Comparison of ENCODE assay signal across 17 cellular contexts in genomic region chr1:74714429-74715362, GRCh38. TPM values are rescaled to one million over a fixed set of nuclear protein-coding genes. Genes with fewer than 3 reads are reported as not detected.
DNase-seq lines count a peak whose midpoint lies in the region; ATAC-seq, FAIRE-seq and TF ChIP-seq lines count a peak whose summit lies in the region.
"Had no signal": no experiment of that assay in that cellular context is flagged by ENCODE, and none has a peak within 500 bp of the region (broad histone marks: within the 10 kb centered on the region; RNA-seq: fewer than 3 reads in every experiment).

No MANE protein-coding gene starts in this region.

- POLR2A ChIA-PET in K562 (lab: Yijun Ruan, JAX) = interaction anchor here (1.1 kb wide), 1 partner anchor 18 kb away, joined by 5 read pairs; the partner anchor contains the start of genes CRYZ and TYW3

- no peak for TF ChIP-seq RAD21 in K562 (CRISPR knock-in tag; conservative IDR thresholded peaks at IDR 0.05 in 1 of 2, IDR thresholded peaks at IDR 0.05 in 1 of 2)

- no peaks in the 10 kb centered on the region for H3K4me1 ChIP-seq in K562 (replicated peaks in 1 of 2; ENCODE audit: control insufficient read depth in 2 of 2, insufficient read depth in 2 of 2, low read length in 2 of 2)

- no peak overlapping the region for H3K4me3 Mint-ChIP-seq in natural killer cell treated with Interleukin-12 subunit alpha and Interleukin-12 subunit beta and Interleukin-15 and Interleukin-18, amount 100 ng/mL, for 72 hours
- H3K4me3 Mint-ChIP-seq: B cell had no signal

- H3K9me3 Mint-ChIP-seq in natural killer cell treated with Interleukin-12 subunit alpha and Interleukin-12 subunit beta and Interleukin-15 and Interleukin-18, amount 100 ng/mL, for 72 hours = no peaks in the 10 kb centered on the region

- ATAC-seq in GM21381 (IDR thresholded peaks at IDR 0.05; ENCODE audit: unreplicated experiment) = peak; percentile 59
- ATAC-seq in HG02938 (IDR thresholded peaks at IDR 0.05; ENCODE audit: unreplicated experiment) = peak; percentile 47
- no peak for ATAC-seq in K562
- no peak for ATAC-seq in HG02970 (IDR thresholded peaks at IDR 0.05; ENCODE audit: low FRiP score, unreplicated experiment)
- ATAC-seq in natural killer cell treated with Interleukin-12 subunit alpha and Interleukin-12 subunit beta and Interleukin-15 and Interleukin-18, amount 100 ng/mL, for 72 hours = no peak

- H3K4me2 ChIP-seq in K562 (ENCODE audit: insufficient read depth, low read length) = no peak overlapping the region

- peaks cover 80% of the 10 kb centered on the region for H3K36me3 ChIP-seq in K562 (ENCODE audit: control insufficient read depth, insufficient read depth, low read length)

- no peaks in the 10 kb centered on the region for H3K9me1 ChIP-seq in K562 (ENCODE audit: control insufficient read depth, insufficient read depth, low read length)

- no peaks in the 10 kb centered on the region for H3K4me1 Mint-ChIP-seq in natural killer cell treated with Interleukin-12 subunit alpha and Interleukin-12 subunit beta and Interleukin-15 and Interleukin-18, amount 100 ng/mL, for 72 hours (ENCODE audit: low read depth in 2 of 2)
- H3K4me1 Mint-ChIP-seq: B cell had no signal

- H3K27ac ChIP-seq in K562 (ENCODE audit: extremely low read depth, low read depth, low read length) = no peak overlapping the region

- TF ChIP-seq CTCF in GM13977 (IDR thresholded peaks at IDR 0.05; ENCODE audit: extremely low read depth, insufficient read depth, missing control alignments) (no peak), K562 (IDR thresholded peaks at IDR 0.05 in 2 of 3, conservative IDR thresholded peaks at IDR 0.05 in 1 of 3; ENCODE audit: insufficient read depth in 2 of 3, low read depth in 1 of 3, low read length in 3 of 3) (no peak), D721Med (IDR thresholded peaks at IDR 0.05; ENCODE audit: insufficient read depth, missing control alignments) (no peak)

- no peak for TF ChIP-seq EP300 in K562 (IDR thresholded peaks at IDR 0.05; ENCODE audit: low read length)

- CTCF ChIA-PET in K562 (lab: Yijun Ruan, JAX; ENCODE audit: low intra/inter-chr PET ratio) = no interaction called here

- H3K27me3 ChIP-seq in K562 (ENCODE audit: control insufficient read depth in 2 of 2, insufficient read depth in 2 of 2, low read length in 2 of 2) = no peaks in the 10 kb centered on the region
- H3K27me3 ChIP-seq: stomach had no signal

- intact Hi-C loops in K562 (cut with micrococcal nuclease) = no loop called here

- no peak overlapping the region for H3K9ac ChIP-seq in K562 (ENCODE audit: insufficient read depth in 1 of 2, low read depth in 2 of 2, low read length in 2 of 2)

- FAIRE-seq in K562 (lab: Jason Lieb, UNC) (no peak), D721Med (lab: Jason Lieb, UNC) (no peak)

- BruUV-seq in K562 (replicated peaks; lab: Mats Ljungman, UMichigan) = no TSS peak

- H3K9me3 ChIP-seq in K562 (replicated peaks; ENCODE audit: control insufficient read depth, insufficient read depth, low read depth, low read length) = no peaks in the 10 kb centered on the region
- H3K9me3 ChIP-seq: stomach had no signal

- TF ChIP-seq POLR2A in K562 (conservative IDR thresholded peaks at IDR 0.05) = no peak

- H3K36me3 Mint-ChIP-seq in natural killer cell treated with Interleukin-12 subunit alpha and Interleukin-12 subunit beta and Interleukin-15 and Interleukin-18, amount 100 ng/mL, for 72 hours = peaks cover 13% of the 10 kb centered on the region

- DNase-seq in GM13977 (ENCODE audit: low spot score) (peak; percentile 31), K562 (ENCODE audit: extremely low read depth in 1 of 4, low spot score in 3 of 4) (no peak), D721Med (ENCODE audit: insufficient read length, low spot score) (no peak)
- no peak for DNase-seq in activated naive CD4-positive, alpha-beta T cell treated with anti-CD3 and anti-CD28 coated beads, Interleukin-2, amount 50 U/mL, for 16 hours
- no peak for DNase-seq in natural killer cell treated with Interleukin-12 subunit alpha and Interleukin-12 subunit beta and Interleukin-15 and Interleukin-18, amount 100 ng/mL, for 72 hours (ENCODE audit: low spot score)
- DNase-seq: activated CD8-positive, alpha-beta memory T cell treated with anti-CD3 and anti-CD28 coated beads for 24 hours; head of caudate nucleus; NCI-H1930; stimulated activated CD4-positive, alpha-beta T cell treated with anti-CD3 and anti-CD28 coated beads, Interleukin-2, amount 100 ng/mL, for 24 hours; stomach had no signal

- in situ Hi-C loops in GM13977 (cut with MboI; ENCODE audit: low pct_unique_long_range_greater_than_20kb, low sequenced_read_pairs, unreplicated experiment) = no loop called here
- in situ Hi-C loops in K562 (cut with MboI) = no loop called here

- no peaks in the 10 kb centered on the region for H4K20me1 ChIP-seq in K562 (replicated peaks; ENCODE audit: control insufficient read depth, insufficient read depth, low read length)

- H3K4me3 ChIP-seq in K562 = no peak overlapping the region
- H3K4me3 ChIP-seq: stomach had no signal

- 57% methylated on average over 1 of the region's 1 CpG for WGBS in K562 (ENCODE audit: insufficient coverage, low coverage, missing lambda C conversion rate)

- H3K79me2 ChIP-seq in K562 (ENCODE audit: control insufficient read depth, insufficient read depth, low read length) = no peaks in the 10 kb centered on the region

- H3K27me3 Mint-ChIP-seq in natural killer cell treated with Interleukin-12 subunit alpha and Interleukin-12 subunit beta and Interleukin-15 and Interleukin-18, amount 100 ng/mL, for 72 hours = no peaks in the 10 kb centered on the region
- H3K27me3 Mint-ChIP-seq: B cell had no signal

- H3K27ac Mint-ChIP-seq in natural killer cell treated with Interleukin-12 subunit alpha and Interleukin-12 subunit beta and Interleukin-15 and Interleukin-18, amount 100 ng/mL, for 72 hours = no peak overlapping the region
- H3K27ac Mint-ChIP-seq: B cell had no signal

- H2AFZ ChIP-seq in K562 (ENCODE audit: low read depth, low read length) = no peak overlapping the region

RNA-seq across cellular contexts. Expression of gene CRYZ, which starts 18.2 kb away (rescaled TPM):
- 9.2 and 18.2 TPM in 2 replicates for total RNA-seq in K562 (2011; cell fraction: chromatin; rRNA removed; ENCODE audit: low replicate concordance)
- 5.3 and 7.0 TPM in 2 replicates for total RNA-seq in K562 (2011; cell fraction: nucleolus; rRNA removed)
- total RNA-seq in K562 (2011; cell fraction: nucleoplasm; rRNA removed) = 10.9 and 17.2 TPM in 2 replicates
- total RNA-seq in K562 (2014; rRNA removed) = 51.7 and 55.5 TPM in 2 replicates
- 81.4 and 90.4 TPM in 2 replicates for total RNA-seq in K562 (2014; rRNA removed; fragmentation: Illumina TruSeq; extraction: Trizol)
- 63.8 and 65.6 TPM in 2 replicates for total RNA-seq in K562 (2015; rRNA removed; fragmentation: Illumina TruSeq; extraction: Trizol)
- total RNA-seq in K562 (2021) = 64.2 and 64.7 TPM in 2 replicates
- polyA plus RNA-seq in K562 (2011; rRNA removed) = 81.2 and 115 TPM in 2 replicates
- 28.9 and 50.1 TPM in 2 replicates for polyA plus RNA-seq in K562 (2011; cell fraction: cytosol; rRNA removed)
- 19.1 and 29.4 TPM in 2 replicates for polyA plus RNA-seq in K562 (2011; cell fraction: nucleus; rRNA removed)
- 44.5 and 54.7 TPM in 2 replicates for polyA plus RNA-seq in K562 (2012)
- polyA plus RNA-seq in K562 (2014; fragmentation: Illumina TruSeq; extraction: Trizol) = 72.1 and 89.9 TPM in 2 replicates
- 100 to 1,000 TPM; 153 to 179 TPM for polyA plus RNA-seq in K562 (2014; fragmentation: Nextera tagmentation; extraction: Ambion mirVana)
- polyA plus RNA-seq in K562 (2014; rRNA removed) = 69.3 and 71.2 TPM in 2 replicates
- polyA minus RNA-seq in K562 (2011; rRNA and poly(A)+ RNA removed) = 68.2 and 77.3 TPM in 2 replicates
- polyA minus RNA-seq in K562 (2011; cell fraction: cytosol; rRNA and poly(A)+ RNA removed) = 9.1 and 24.0 TPM in 2 replicates
- polyA minus RNA-seq in K562 (2011; cell fraction: nucleus; rRNA and poly(A)+ RNA removed) = 5.3 and 10.6 TPM in 2 replicates
- 10 to 100 TPM; 15.9 to 23.5 TPM for total RNA-seq in natural killer cell treated with Interleukin-12 subunit alpha and Interleukin-12 subunit beta and Interleukin-15 and Interleukin-18, amount 100 ng/mL, for 72 hours

RNA-seq across cellular contexts. Expression of gene TYW3, which starts 18.3 kb away (rescaled TPM):
- total RNA-seq in K562 (2011; cell fraction: chromatin; rRNA removed; ENCODE audit: low replicate concordance) = 8.0 and 17.6 TPM in 2 replicates
- 7.9 and 8.3 TPM in 2 replicates for total RNA-seq in K562 (2011; cell fraction: nucleolus; rRNA removed)
- 18.1 and 20.8 TPM in 2 replicates for total RNA-seq in K562 (2011; cell fraction: nucleoplasm; rRNA removed)
- total RNA-seq in K562 (2014; rRNA removed) (22.0 and 25.3 TPM in 2 replicates), K562 (2014; rRNA removed; fragmentation: Illumina TruSeq; extraction: Trizol) (48.5 and 53.2 TPM in 2 replicates), K562 (2015; rRNA removed; fragmentation: Illumina TruSeq; extraction: Trizol) (42.7 and 47.4 TPM in 2 replicates), K562 (2021) (32.2 and 33.9 TPM in 2 replicates)
- polyA plus RNA-seq in K562 (2011; rRNA removed) (27.4 and 36.5 TPM in 2 replicates), K562 (2014; fragmentation: Illumina TruSeq; extraction: Trizol) (44.1 and 54.0 TPM in 2 replicates), K562 (2014; fragmentation: Nextera tagmentation; extraction: Ambion mirVana) (10 to 100 TPM; 41.1 to 43.3 TPM), K562 (2014; rRNA removed) (26.1 and 27.6 TPM in 2 replicates)
- polyA plus RNA-seq in K562 (2011; cell fraction: cytosol; rRNA removed) = 7.9 and 16.7 TPM in 2 replicates
- 9.5 and 13.1 TPM in 2 replicates for polyA plus RNA-seq in K562 (2011; cell fraction: nucleus; rRNA removed)
- 19.1 and 26.1 TPM in 2 replicates for polyA plus RNA-seq in K562 (2012)
- 31.7 and 38.5 TPM in 2 replicates for polyA minus RNA-seq in K562 (2011; rRNA and poly(A)+ RNA removed)
- polyA minus RNA-seq in K562 (2011; cell fraction: cytosol; rRNA and poly(A)+ RNA removed) = 12.2 and 13.8 TPM in 2 replicates
- 16.7 and 18.3 TPM in 2 replicates for polyA minus RNA-seq in K562 (2011; cell fraction: nucleus; rRNA and poly(A)+ RNA removed)
- total RNA-seq in natural killer cell treated with Interleukin-12 subunit alpha and Interleukin-12 subunit beta and Interleukin-15 and Interleukin-18, amount 100 ng/mL, for 72 hours = 10 to 100 TPM; 19.8 to 28.4 TPM

RNA-seq across cellular contexts. Expression of gene ERICH3, which starts 41.1 kb away (rescaled TPM):
- total RNA-seq in K562 (2011; cell fraction: chromatin; rRNA removed; ENCODE audit: low replicate concordance) = not detected in 2 replicates
- not detected in 2 replicates for total RNA-seq in K562 (2011; cell fraction: nucleolus; rRNA removed)
- total RNA-seq in K562 (2011; cell fraction: nucleoplasm; rRNA removed) = not detected in 2 replicates
- not detected in 2 replicates for total RNA-seq in K562 (2014; rRNA removed)
- total RNA-seq in K562 (2014; rRNA removed; fragmentation: Illumina TruSeq; extraction: Trizol) = not detected in 2 replicates
- total RNA-seq in K562 (2015; rRNA removed; fragmentation: Illumina TruSeq; extraction: Trizol) = not detected in 2 replicates
- total RNA-seq in K562 (2021) = not detected in 2 replicates
- polyA plus RNA-seq in K562 (2011; rRNA removed) = not detected in 2 replicates
- not detected in 2 replicates for polyA plus RNA-seq in K562 (2011; cell fraction: cytosol; rRNA removed)
- polyA plus RNA-seq in K562 (2011; cell fraction: nucleus; rRNA removed) = not detected in 2 replicates
- 0.01 TPM in 1 of 2 replicates, not detected in the other for polyA plus RNA-seq in K562 (2012)
- polyA plus RNA-seq in K562 (2014; fragmentation: Illumina TruSeq; extraction: Trizol) = not detected in 2 replicates
- not detected for polyA plus RNA-seq in K562 (2014; fragmentation: Nextera tagmentation; extraction: Ambion mirVana)
- not detected in 2 replicates for polyA plus RNA-seq in K562 (2014; rRNA removed)
- not detected in 2 replicates for polyA minus RNA-seq in K562 (2011; rRNA and poly(A)+ RNA removed)
- not detected in 2 replicates for polyA minus RNA-seq in K562 (2011; cell fraction: cytosol; rRNA and poly(A)+ RNA removed)
- polyA minus RNA-seq in K562 (2011; cell fraction: nucleus; rRNA and poly(A)+ RNA removed) = not detected in 2 replicates
- not detected for total RNA-seq in natural killer cell treated with Interleukin-12 subunit alpha and Interleukin-12 subunit beta and Interleukin-15 and Interleukin-18, amount 100 ng/mL, for 72 hours
- total RNA-seq: lower leg skin; osteoblast; T-helper 1 cell treated with Interleukin-12 subunit alpha and Interleukin-12 subunit beta and Interleukin-4 antibody, amounts not matched to agents 30 ng/mL and 1 ng/mL, for 36 hours had no signal

Comparison
In these comparisons a context has a peak if more than half of its experiments do, and no peak if none do; other contexts are left out.
1. ATAC-seq: peak in GM21381 (single experiment) and HG02938 (single experiment); none in K562 (single experiment), HG02970 (single experiment) and natural killer cell treated with Interleukin-12 subunit alpha and Interleukin-12 subunit beta and Interleukin-15 and Interleukin-18, amount 100 ng/mL, for 72 hours (0 of 2).